ENCODE assay signal across 22 cellular contexts in the genomic region with DNA sequence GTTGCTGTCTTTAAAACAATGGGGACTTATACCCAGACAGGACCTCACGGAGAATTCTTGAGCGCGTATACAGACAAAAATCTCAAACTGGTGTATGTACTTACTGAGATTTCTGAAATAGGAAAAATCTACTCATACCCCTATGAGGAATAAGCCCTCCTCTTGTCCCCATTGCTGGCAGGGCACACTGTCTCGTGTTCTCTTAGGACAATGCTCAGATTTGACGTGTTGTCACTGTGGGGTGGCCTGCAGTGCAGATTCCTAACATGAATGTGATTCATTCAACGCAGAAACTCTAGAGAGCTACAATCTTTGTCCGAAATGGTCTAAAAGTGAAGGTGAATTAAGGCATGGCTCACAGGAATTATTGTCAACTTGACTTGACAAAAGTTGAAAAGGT.
"Had no signal": no experiment of that assay in that cellular context is flagged by ENCODE, and none has a peak within 500 bp of the region (broad histone marks: within the 10 kb centered on the region; RNA-seq: fewer than 3 reads in every experiment).

No MANE protein-coding gene starts in this region.

- ATAC-seq: activated CD8-positive, alpha-beta T cell treated with anti-CD3 and anti-CD28 coated beads, Interleukin-2, amount 10 ng/mL, durations not matched to agents 7 days and 5 days; activated naive CD4-positive, alpha-beta T cell treated with anti-CD3 and anti-CD28 coated beads, Interleukin-2, amount 50 U/mL, for 72 hours; foreskin keratinocyte; left ventricle myocardium superior; mucosa of descending colon; stimulated activated naive CD8-positive, alpha-beta T cell treated with anti-CD3 and anti-CD28 coated beads, Interleukin-15, Interleukin-2, amounts not matched to agents 100 U/mL and 50 U/mL, for 24 hours had no signal

- H3K79me2 ChIP-seq: hepatocyte had no signal

- H3K36me3 ChIP-seq: brain microvascular endothelial cell, prostate gland, tibial artery, uterus, WERI-Rb-1 had no signal

- H3K4me2 ChIP-seq: hepatocyte had no signal

- H3K4me1 ChIP-seq: foreskin keratinocyte, prostate gland, tibial artery, uterus had no signal

- H3K27me3 ChIP-seq: hepatocyte, uterus had no signal

- H3K9me3 ChIP-seq: mucosa of descending colon, prostate gland, tibial artery, uterus had no signal

- H3K4me3 ChIP-seq: hepatocyte, mucosa of descending colon, prostate gland, tibial artery, uterus had no signal

- H3K27ac ChIP-seq: brain microvascular endothelial cell, foreskin keratinocyte, hepatocyte, prostate gland, tibial artery, WERI-Rb-1 had no signal

- DNase-seq: activated CD4-positive, alpha-beta T cell treated with anti-CD3 and anti-CD28 coated beads, Interleukin-2, amount 50 U/mL, for 1 hour; activated CD4-positive, CD25-positive, alpha-beta regulatory T cell treated with anti-CD3 and anti-CD28 coated beads, Interleukin-2, amount 50 U/mL, for 72 hours; activated CD8-positive, alpha-beta T cell treated with anti-CD3 and anti-CD28 coated beads, Interleukin-2, amount 10 ng/mL, durations not matched to agents 7 days and 5 days; activated gamma-delta T cell treated with Interleukin-2 at 50 U/mL for 16 hours; brain microvascular endothelial cell; central memory CD4-positive, alpha-beta T cell; dermis blood vessel endothelial cell; effector CD8-positive, alpha-beta T cell; foreskin keratinocyte; glutamatergic neuron; immature natural killer cell; left ventricle myocardium superior; mammary epithelial cell; mucosa of descending colon; stimulated activated CD4-positive, alpha-beta T cell treated with anti-CD3 and anti-CD28 coated beads, Interleukin-4, amount 100 ng/mL, for 24 hours; stimulated activated naive CD8-positive, alpha-beta T cell treated with anti-CD3 and anti-CD28 coated beads, Interleukin-15, Interleukin-2, amounts not matched to agents 100 U/mL and 50 U/mL, for 24 hours; tibial artery; WERI-Rb-1 had no signal

- H2AFZ ChIP-seq: hepatocyte had no signal
